Comparison of ENCODE assay signal across 8 cellular contexts in genomic region chr17:82229686-82230626, GRCh38. TPM values are rescaled to one million over a fixed set of nuclear protein-coding genes. Genes with fewer than 3 reads are reported as not detected.
DNase-seq lines count a peak whose midpoint lies in the region; ATAC-seq and TF ChIP-seq lines count a peak whose summit lies in the region.

No MANE protein-coding gene starts in this region.

- H3K9ac ChIP-seq in MM.1S (ENCODE audit: low read length), result no peak overlapping the region
- no peak overlapping the region for H3K9ac ChIP-seq in neural progenitor cell

- H3F3A ChIP-seq in MM.1S (ENCODE audit: insufficient read depth, low read length), result peaks cover 6% of the 10 kb centered on the region
- peaks cover 39% of the 10 kb centered on the region for H3F3A ChIP-seq in neural progenitor cell (ENCODE audit: low read depth)

- H3K4me2 ChIP-seq in MM.1S (ENCODE audit: low read depth, low read length) (peak overlapping the region; percentile 57; the same call in 1 of the 2 replicates), neural progenitor cell (peak overlapping the region; percentile 80)

- 0 out of 2 replicates have a peak, but pooled peaks cover 5% of the 10 kb centered on the region for H3K79me2 ChIP-seq in MM.1S (ENCODE audit: low read length)
- no peaks in the 10 kb centered on the region for H3K79me2 ChIP-seq in neural progenitor cell (ENCODE audit: low read depth)

- CTCF ChIA-PET in BJ (lab: Yijun Ruan, JAX), result interaction anchor here (0.7 to 2.4 kb wide), 6 partner anchors 11 to 108 kb away, joined by 3 to 13 read pairs (median 4); no protein-coding TSS in a partner anchor

- H2AFZ ChIP-seq in MM.1S (ENCODE audit: low read length) (no peak overlapping the region), neural progenitor cell (replicated peaks) (no peak overlapping the region)

- H3K9me3 Mint-ChIP-seq in neural progenitor cell, result no peaks in the 10 kb centered on the region

- H4K20me1 ChIP-seq in MM.1S (ENCODE audit: insufficient read depth, low read length), result no peaks in the 10 kb centered on the region
- H4K20me1 ChIP-seq in neural progenitor cell (ENCODE audit: low read depth), result peaks cover 45% of the 10 kb centered on the region

- no peak overlapping the region for H3K27ac ChIP-seq in MM.1S (ENCODE audit: low read length)
- H3K27ac ChIP-seq in effector memory CD4-positive, alpha-beta T cell (ENCODE audit: insufficient read depth, low read length, poor library complexity, severe bottlenecking), result peak overlapping the region; percentile 53
- H3K27ac ChIP-seq in neural progenitor cell, result no peak overlapping the region

- peaks cover 21% of the 10 kb centered on the region for H3K27me3 Mint-ChIP-seq in neural progenitor cell (ENCODE audit: insufficient read depth, low read depth)

- H3K4me3 Mint-ChIP-seq in neural progenitor cell, result peak overlapping the region; percentile 87

- peaks cover 17% of the 10 kb centered on the region for H3K36me3 ChIP-seq in BJ (ENCODE audit: control insufficient read depth, insufficient read depth, low read length)
- no peaks in the 10 kb centered on the region for H3K36me3 ChIP-seq in MM.1S (replicated peaks; ENCODE audit: insufficient read depth, low read length)
- no peaks in the 10 kb centered on the region for H3K36me3 ChIP-seq in effector memory CD4-positive, alpha-beta T cell (ENCODE audit: control insufficient read depth, insufficient read depth, low read length)
- no peaks in the 10 kb centered on the region for H3K36me3 ChIP-seq in neural progenitor cell

- H3K9me2 ChIP-seq in MM.1S (replicated peaks; ENCODE audit: insufficient read depth, low read length), result no peaks in the 10 kb centered on the region

- peak overlapping the region; percentile 98 for H3K4me3 ChIP-seq in BJ (ENCODE audit: low read depth, low read length)
- no peak overlapping the region for H3K4me3 ChIP-seq in MM.1S (ENCODE audit: low read length)
- H3K4me3 ChIP-seq in effector memory CD4-positive, alpha-beta T cell (ENCODE audit: insufficient read depth, low read depth, low read length, poor library complexity, severe bottlenecking), result peak overlapping the region; percentile 55
- peak overlapping the region; percentile 60 for H3K4me3 ChIP-seq in neural progenitor cell

- POLR2A ChIA-PET in BJ (lab: Charles Lee), result interaction anchor here (1.6 kb wide), 1 partner anchor 200 kb away, joined by 4 read pairs; no protein-coding TSS in a partner anchor

- DNase-seq in BJ (ENCODE audit: low read depth) (no peak), MM.1S (no peak), neural progenitor cell (ENCODE audit: low spot score) (peak; percentile 48), DMS 273 (lab: John Stamatoyannopoulos, UW; ENCODE audit: unreplicated experiment) (no peak), kidney tubule cell (ENCODE audit: low spot score) (no peak)
- DNase-seq in effector memory CD4-positive, alpha-beta T cell, result no peak
- no peak for DNase-seq in stimulated activated CD4-positive, alpha-beta T cell treated with anti-CD3 and anti-CD28 coated beads, Interleukin-1b, Interleukin-23, amount 100 ng/mL, for 48 hours

- H3K27me3 ChIP-seq in BJ (ENCODE audit: control insufficient read depth, insufficient read depth, low read length) (no peaks in the 10 kb centered on the region), MM.1S (replicated peaks; ENCODE audit: insufficient read depth, low read length) (no peaks in the 10 kb centered on the region), neural progenitor cell (peaks cover 69% of the 10 kb centered on the region)
- H3K27me3 ChIP-seq in effector memory CD4-positive, alpha-beta T cell (replicated peaks; ENCODE audit: control insufficient read depth, insufficient read depth, low read length, poor library complexity, severe bottlenecking), result no peaks in the 10 kb centered on the region

- no peak for ATAC-seq in HG03457 (IDR thresholded peaks at IDR 0.05; ENCODE audit: unreplicated experiment)

- H3K4me1 ChIP-seq in MM.1S (ENCODE audit: low read length) (peaks cover 12% of the 10 kb centered on the region), neural progenitor cell (peaks cover 27% of the 10 kb centered on the region)
- H3K4me1 ChIP-seq in effector memory CD4-positive, alpha-beta T cell (ENCODE audit: control insufficient read depth, insufficient read depth, low read length, poor library complexity, severe bottlenecking), result peaks cover 36% of the 10 kb centered on the region

- H3K27ac Mint-ChIP-seq in neural progenitor cell, result no peak overlapping the region

- 0 out of 2 replicates have a peak, but pooled peaks have one; percentile 4 for TF ChIP-seq CTCF in BJ (IDR thresholded peaks at IDR 0.05; ENCODE audit: insufficient read depth, low read depth, low read length)
- TF ChIP-seq CTCF in MM.1S (IDR thresholded peaks at IDR 0.05; ENCODE audit: low read length), result no peak
- TF ChIP-seq CTCF in neural progenitor cell (IDR thresholded peaks at IDR 0.05), result no peak

- H3K36me3 Mint-ChIP-seq in neural progenitor cell, result no peaks in the 10 kb centered on the region

- H3K4me1 Mint-ChIP-seq in neural progenitor cell, result peaks cover 5% of the 10 kb centered on the region

- H3K9me3 ChIP-seq in MM.1S (replicated peaks; ENCODE audit: insufficient read depth, low read length) (no peaks in the 10 kb centered on the region), neural progenitor cell (ENCODE audit: low read depth) (no peaks in the 10 kb centered on the region)
- H3K9me3 ChIP-seq in effector memory CD4-positive, alpha-beta T cell (ENCODE audit: control insufficient read depth, low read length), result no peaks in the 10 kb centered on the region

RNA-seq across cellular contexts. Expression of gene SLC16A3, which starts 1.1 kb away (rescaled TPM):
- 152 and 338 TPM in 2 replicates for polyA plus RNA-seq in BJ (2011; rRNA removed)
- 101 and 154 TPM in 2 replicates for polyA minus RNA-seq in BJ (2011; rRNA and poly(A)+ RNA removed)
- 21.0 and 82.9 TPM in 2 replicates for total RNA-seq in neural progenitor cell (ENCODE audit: low replicate concordance)

RNA-seq across cellular contexts. Expression of gene CCDC57, which starts 17.3 kb away (rescaled TPM):
- polyA plus RNA-seq in BJ (2011; rRNA removed), result 11.6 and 15.4 TPM in 2 replicates
- 7.9 and 11.7 TPM in 2 replicates for polyA minus RNA-seq in BJ (2011; rRNA and poly(A)+ RNA removed)
- total RNA-seq in neural progenitor cell (ENCODE audit: low replicate concordance), result 15.0 and 29.8 TPM in 2 replicates

RNA-seq across cellular contexts. Expression of gene CSNK1D, which starts 43.5 kb away (rescaled TPM):
- polyA plus RNA-seq in BJ (2011; rRNA removed), result 57.6 and 118 TPM in 2 replicates
- polyA minus RNA-seq in BJ (2011; rRNA and poly(A)+ RNA removed), result 68.4 and 76.6 TPM in 2 replicates
- total RNA-seq in neural progenitor cell (ENCODE audit: low replicate concordance), result 41.5 and 60.7 TPM in 2 replicates
